1 cellular context compared by ENCODE assay signal in genomic region chr16:89922477-89922883, GRCh38.
TF ChIP-seq lines count a peak whose summit lies in the region.

No MANE protein-coding gene starts in this region.

TF ChIP-seq in K562, 482 proteins besides CTCF, POLR2A, EP300 and RAD21 (continued from another document and continues in another):
- TF ChIP-seq MYBL2 (IDR thresholded peaks at IDR 0.05; ENCODE audit: low read depth) (no peak), MYBL2 (CRISPR knock-in tag; IDR thresholded peaks at IDR 0.05; ENCODE audit: borderline replicate concordance) (no peak), ZNF23 (CRISPR knock-in tag; IDR thresholded peaks at IDR 0.05) (no peak), HDGF (IDR thresholded peaks at IDR 0.05) (no peak), HDAC6 (IDR thresholded peaks at IDR 0.05; ENCODE audit: low read depth, low read length) (no peak), ARID4B (CRISPR knock-in tag; IDR thresholded peaks at IDR 0.05) (no peak; the same call in 1 of the 2 replicates), TCF3 (CRISPR knock-in tag; IDR thresholded peaks at IDR 0.05) (no peak), ZNF239 (CRISPR knock-in tag; IDR thresholded peaks at IDR 0.05) (no peak), SAFB2 (IDR thresholded peaks at IDR 0.05; ENCODE audit: borderline replicate concordance, low read depth, low read length, severe bottlenecking) (no peak), CBX3 (IDR thresholded peaks at IDR 0.05; ENCODE audit: borderline replicate concordance in 1 of 2, low read length in 2 of 2) (no peak), ZNF408 (CRISPR knock-in tag; IDR thresholded peaks at IDR 0.05; ENCODE audit: low read depth) (no peak), BCOR (IDR thresholded peaks at IDR 0.05) (no peak), PML (IDR thresholded peaks at IDR 0.05; ENCODE audit: low read length) (no peak), AFF4 (CRISPR knock-in tag; IDR thresholded peaks at IDR 0.05) (0 out of 2 replicates have a peak, but pooled peaks have one; percentile 82), SP2 (IDR thresholded peaks at IDR 0.05; ENCODE audit: extremely low read depth, low read depth, low read length, poor library complexity, severe bottlenecking) (no peak), DPF2 (IDR thresholded peaks at IDR 0.05) (no peak), ERF (CRISPR knock-in tag; IDR thresholded peaks at IDR 0.05) (no peak), ZBTB40 (IDR thresholded peaks at IDR 0.05) (peak; percentile 28; the same call in 1 of the 2 replicates), ZBTB40 (CRISPR knock-in tag; IDR thresholded peaks at IDR 0.05) (no peak), CHD1 (IDR thresholded peaks at IDR 0.05; ENCODE audit: low read length) (peak; percentile 40), ZKSCAN3 (CRISPR knock-in tag; IDR thresholded peaks at IDR 0.05) (no peak), HOXB6 (CRISPR knock-in tag; IDR thresholded peaks at IDR 0.05; ENCODE audit: borderline replicate concordance) (no peak), FOXK2 (conservative IDR thresholded peaks at IDR 0.05 in 1 of 2, IDR thresholded peaks at IDR 0.05 in 1 of 2; ENCODE audit: low read depth in 2 of 2) (no peak), ZSCAN29 (IDR thresholded peaks at IDR 0.05) (no peak), U2AF1 (optimal IDR thresholded peaks at IDR 0.05; ENCODE audit: low read depth, low read length) (no peak), TAF9B (IDR thresholded peaks at IDR 0.05; ENCODE audit: partially characterized antibody) (no peak), ILF3 (IDR thresholded peaks at IDR 0.05; ENCODE audit: borderline replicate concordance) (no peak), ZNF766 (CRISPR knock-in tag; conservative IDR thresholded peaks at IDR 0.05) (no peak), HDAC3 (IDR thresholded peaks at IDR 0.05; ENCODE audit: borderline replicate concordance, partially characterized antibody) (no peak), ZKSCAN8 (CRISPR knock-in tag; IDR thresholded peaks at IDR 0.05) (no peak)
- TF ChIP-seq, protein P1, sequence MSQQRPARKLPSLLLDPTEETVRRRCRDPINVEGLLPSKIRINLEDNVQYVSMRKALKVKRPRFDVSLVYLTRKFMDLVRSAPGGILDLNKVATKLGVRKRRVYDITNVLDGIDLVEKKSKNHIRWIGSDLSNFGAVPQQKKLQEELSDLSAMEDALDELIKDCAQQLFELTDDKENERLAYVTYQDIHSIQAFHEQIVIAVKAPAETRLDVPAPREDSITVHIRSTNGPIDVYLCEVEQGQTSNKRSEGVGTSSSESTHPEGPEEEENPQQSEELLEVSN (IDR thresholded peaks at IDR 0.05; ENCODE audit: borderline replicate concordance in 1 of 2, extremely low read depth in 1 of 2, insufficient read depth in 1 of 2, insufficient read length in 1 of 2, low read depth in 1 of 2, low read length in 1 of 2, poor library complexity in 1 of 2, severe bottlenecking in 1 of 2), result no peak
- TF ChIP-seq, protein P2, sequence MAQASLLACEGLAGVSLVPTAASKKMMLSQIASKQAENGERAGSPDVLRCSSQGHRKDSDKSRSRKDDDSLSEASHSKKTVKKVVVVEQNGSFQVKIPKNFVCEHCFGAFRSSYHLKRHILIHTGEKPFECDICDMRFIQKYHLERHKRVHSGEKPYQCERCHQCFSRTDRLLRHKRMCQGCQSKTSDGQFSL (CRISPR knock-in tag; IDR thresholded peaks at IDR 0.05), result no peak; the same call in 1 of the 2 replicates
- TF ChIP-seq, protein P2 (tag; IDR thresholded peaks at IDR 0.05), result no peak
- TF ChIP-seq, protein P3, sequence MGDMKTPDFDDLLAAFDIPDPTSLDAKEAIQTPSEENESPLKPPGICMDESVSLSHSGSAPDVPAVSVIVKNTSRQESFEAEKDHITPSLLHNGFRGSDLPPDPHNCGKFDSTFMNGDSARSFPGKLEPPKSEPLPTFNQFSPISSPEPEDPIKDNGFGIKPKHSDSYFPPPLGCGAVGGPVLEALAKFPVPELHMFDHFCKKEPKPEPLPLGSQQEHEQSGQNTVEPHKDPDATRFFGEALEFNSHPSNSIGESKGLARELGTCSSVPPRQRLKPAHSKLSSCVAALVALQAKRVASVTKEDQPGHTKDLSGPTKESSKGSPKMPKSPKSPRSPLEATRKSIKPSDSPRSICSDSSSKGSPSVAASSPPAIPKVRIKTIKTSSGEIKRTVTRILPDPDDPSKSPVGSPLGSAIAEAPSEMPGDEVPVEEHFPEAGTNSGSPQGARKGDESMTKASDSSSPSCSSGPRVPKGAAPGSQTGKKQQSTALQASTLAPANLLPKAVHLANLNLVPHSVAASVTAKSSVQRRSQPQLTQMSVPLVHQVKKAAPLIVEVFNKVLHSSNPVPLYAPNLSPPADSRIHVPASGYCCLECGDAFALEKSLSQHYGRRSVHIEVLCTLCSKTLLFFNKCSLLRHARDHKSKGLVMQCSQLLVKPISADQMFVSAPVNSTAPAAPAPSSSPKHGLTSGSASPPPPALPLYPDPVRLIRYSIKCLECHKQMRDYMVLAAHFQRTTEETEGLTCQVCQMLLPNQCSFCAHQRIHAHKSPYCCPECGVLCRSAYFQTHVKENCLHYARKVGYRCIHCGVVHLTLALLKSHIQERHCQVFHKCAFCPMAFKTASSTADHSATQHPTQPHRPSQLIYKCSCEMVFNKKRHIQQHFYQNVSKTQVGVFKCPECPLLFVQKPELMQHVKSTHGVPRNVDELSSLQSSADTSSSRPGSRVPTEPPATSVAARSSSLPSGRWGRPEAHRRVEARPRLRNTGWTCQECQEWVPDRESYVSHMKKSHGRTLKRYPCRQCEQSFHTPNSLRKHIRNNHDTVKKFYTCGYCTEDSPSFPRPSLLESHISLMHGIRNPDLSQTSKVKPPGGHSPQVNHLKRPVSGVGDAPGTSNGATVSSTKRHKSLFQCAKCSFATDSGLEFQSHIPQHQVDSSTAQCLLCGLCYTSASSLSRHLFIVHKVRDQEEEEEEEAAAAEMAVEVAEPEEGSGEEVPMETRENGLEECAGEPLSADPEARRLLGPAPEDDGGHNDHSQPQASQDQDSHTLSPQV (IDR thresholded peaks at IDR 0.05), result no peak
- TF ChIP-seq, protein P4, sequence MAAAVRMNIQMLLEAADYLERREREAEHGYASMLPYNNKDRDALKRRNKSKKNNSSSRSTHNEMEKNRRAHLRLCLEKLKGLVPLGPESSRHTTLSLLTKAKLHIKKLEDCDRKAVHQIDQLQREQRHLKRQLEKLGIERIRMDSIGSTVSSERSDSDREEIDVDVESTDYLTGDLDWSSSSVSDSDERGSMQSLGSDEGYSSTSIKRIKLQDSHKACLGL (CRISPR knock-in tag; IDR thresholded peaks at IDR 0.05; ENCODE audit: borderline replicate concordance, poor library complexity, severe bottlenecking), result no peak
